8 cellular contexts compared by ENCODE assay signal in the genomic region with DNA sequence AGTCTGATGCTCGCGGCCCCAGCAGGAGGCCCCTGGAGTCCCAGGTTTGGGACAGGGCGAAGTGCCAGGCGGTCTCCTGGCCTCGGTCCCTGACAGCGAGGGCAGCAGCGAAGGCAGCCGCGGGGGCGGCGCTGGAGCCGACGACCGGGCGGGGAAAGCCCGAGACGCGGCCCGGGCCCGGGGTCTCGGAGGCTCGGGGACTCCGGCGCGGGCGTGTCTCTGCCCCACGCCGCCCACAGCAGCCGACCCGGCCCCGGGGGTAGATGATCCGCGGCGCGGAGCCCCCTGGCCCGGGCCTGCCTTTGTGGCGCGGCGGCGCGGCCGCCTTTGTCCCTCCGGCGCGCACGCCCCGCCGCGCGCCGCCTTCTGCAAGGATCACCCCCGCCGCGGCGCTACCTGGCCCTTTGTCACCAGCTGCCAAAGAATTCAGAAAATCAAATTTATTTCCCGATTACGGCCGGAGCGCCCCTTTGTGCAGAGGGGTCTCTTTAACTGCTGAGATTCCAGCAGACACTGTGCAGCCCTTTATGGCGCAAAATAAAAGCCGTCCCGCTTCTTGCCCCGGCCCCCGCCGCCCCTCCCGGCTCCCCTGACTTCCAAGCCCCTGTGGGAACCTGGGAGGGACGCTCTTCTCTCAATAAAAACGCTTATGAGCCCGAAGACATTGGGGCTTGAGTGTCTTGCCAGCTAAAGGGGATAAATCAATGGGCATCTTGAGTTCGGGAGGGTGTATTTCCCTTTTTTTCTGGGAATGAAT.
A peak's percentile ranks its signal among the peaks of the same experiment; 100 is the strongest.
DNase-seq lines count a peak whose midpoint lies in the region; ATAC-seq and TF ChIP-seq lines count a peak whose summit lies in the region.

No MANE protein-coding gene starts in this region.

- peak overlapping the region; percentile 77 to 83 (median 81) for H3K4me3 Mint-ChIP-seq in nephron

- intact Hi-C loops in sciatic nerve (cut with DNase I) = no loop called here

- peak overlapping the region; percentile 12 for H3K4me3 ChIP-seq in choroid plexus epithelial cell (ENCODE audit: low read depth, low read length)

- DNase-seq in NCI-H748 (lab: John Stamatoyannopoulos, UW; ENCODE audit: unreplicated experiment) (peak; percentile 52), NCI-H748 treated with DMSO at 0.1 percent for 48 hours (lab: John Stamatoyannopoulos, UW) (no peak), NCI-H2171 (lab: John Stamatoyannopoulos, UW) (peak; percentile 42), choroid plexus epithelial cell (ENCODE audit: low read depth) (no peak), UCSD-AML1 (lab: John Stamatoyannopoulos, UW; ENCODE audit: unreplicated experiment) (no peak), sciatic nerve (ENCODE audit: low spot score) (no peak)

- H3K9me3 Mint-ChIP-seq in nephron = no peaks in the 10 kb centered on the region

- TF ChIP-seq CTCF in choroid plexus epithelial cell (conservative IDR thresholded peaks at IDR 0.05; ENCODE audit: low read depth, low read length) (no peak), nephron (IDR thresholded peaks at IDR 0.05; ENCODE audit: unreplicated experiment in 3 of 3) (no peak)

- no peaks in the 10 kb centered on the region for H3K36me3 Mint-ChIP-seq in nephron (ENCODE audit: low read depth)

- peaks cover 57% of the 10 kb centered on the region for H3K27me3 Mint-ChIP-seq in nephron (ENCODE audit: low read depth)

- H3K4me1 Mint-ChIP-seq in nephron = peaks cover 56% of the 10 kb centered on the region

- ATAC-seq in GM19397 (IDR thresholded peaks at IDR 0.05; ENCODE audit: unreplicated experiment) (no peak), sciatic nerve (no peak)

- peak overlapping the region; percentile 41 to 87 (median 86) for H3K27ac Mint-ChIP-seq in nephron

Comparison
In these comparisons a context has a peak if more than half of its experiments do, and no peak if none do; other contexts are left out.
1. DNase-seq: peak in NCI-H748 (single experiment) and NCI-H2171 (single experiment); none in NCI-H748 treated with DMSO at 0.1 percent for 48 hours (single experiment), choroid plexus epithelial cell (single experiment), UCSD-AML1 (single experiment) and sciatic nerve (single experiment).